Comparison of ENCODE assay signal across 10 cellular contexts in the genomic region with DNA sequence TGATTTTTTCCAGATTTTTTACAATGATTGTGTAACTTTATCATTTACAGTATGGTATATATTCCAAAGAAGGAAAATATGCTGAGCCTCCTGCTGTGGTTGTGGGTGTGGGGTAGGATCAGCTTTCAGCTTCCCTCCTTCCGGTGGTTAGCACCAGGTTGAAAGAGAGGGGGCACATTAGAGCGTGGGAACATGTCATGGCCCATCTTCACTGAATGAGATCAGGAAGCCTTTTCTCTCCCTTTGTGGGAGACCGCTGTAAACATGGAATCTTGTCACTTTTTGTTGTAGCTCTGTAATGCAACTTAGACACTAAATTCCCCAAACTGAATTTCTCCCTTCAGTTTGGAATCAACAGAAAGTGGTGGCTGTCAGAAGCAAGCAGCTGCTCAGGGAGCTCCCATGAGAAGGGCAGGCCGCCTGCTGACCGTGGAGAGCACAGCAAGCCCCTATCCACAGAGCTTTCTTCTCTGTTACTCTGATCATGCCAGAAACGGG.
DNase-seq lines count a peak whose midpoint lies in the region; ATAC-seq, FAIRE-seq and TF ChIP-seq lines count a peak whose summit lies in the region.
"Had no signal": no experiment of that assay in that cellular context is flagged by ENCODE, and none has a peak within 500 bp of the region (broad histone marks: within the 10 kb centered on the region; RNA-seq: fewer than 3 reads in every experiment).

No MANE protein-coding gene starts in this region.

- H3K9me3 Mint-ChIP-seq in natural killer cell (no peaks in the 10 kb centered on the region), astrocyte (ENCODE audit: unreplicated experiment) (no peaks in the 10 kb centered on the region)
- H3K9me3 Mint-ChIP-seq in natural killer cell treated with Interleukin-12 subunit alpha and Interleukin-12 subunit beta and Interleukin-15 and Interleukin-18, amount 100 ng/mL, for 72 hours: no peaks in the 10 kb centered on the region
- H3K9me3 Mint-ChIP-seq: memory B cell had no signal

- H3K4me1 Mint-ChIP-seq in natural killer cell: no peaks in the 10 kb centered on the region
- peaks cover 0 to 3% of the 10 kb centered on the region in 2 donors for H3K4me1 Mint-ChIP-seq in natural killer cell treated with Interleukin-12 subunit alpha and Interleukin-12 subunit beta and Interleukin-15 and Interleukin-18, amount 100 ng/mL, for 72 hours (ENCODE audit: low read depth in 2 of 2)
- H3K4me1 Mint-ChIP-seq in astrocyte (ENCODE audit: low read depth, unreplicated experiment): peaks cover 27% of the 10 kb centered on the region
- H3K4me1 Mint-ChIP-seq: memory B cell had no signal

- H3K4me2 ChIP-seq in astrocyte (ENCODE audit: low read length): peak overlapping the region; percentile 65

- H3K27ac ChIP-seq in astrocyte (ENCODE audit: low read depth, low read length) (peak overlapping the region; percentile 93), iPS-20b (ENCODE audit: low read length) (peak overlapping the region; percentile 87), gastroesophageal sphincter (peak overlapping the region in 2 of 4 donors; percentile 35 to 36)

- intact Hi-C loops in natural killer cell (cut with micrococcal nuclease): loop anchor here (10.0 kb wide), 1 partner anchor 473 kb away; no protein-coding TSS in a partner anchor

- TF ChIP-seq POLR2A in gastroesophageal sphincter (IDR thresholded peaks at IDR 0.05): no peak

- H3K36me3 Mint-ChIP-seq in natural killer cell (no peaks in the 10 kb centered on the region), astrocyte (ENCODE audit: low read depth, unreplicated experiment) (no peaks in the 10 kb centered on the region)
- no peaks in the 10 kb centered on the region for H3K36me3 Mint-ChIP-seq in natural killer cell treated with Interleukin-12 subunit alpha and Interleukin-12 subunit beta and Interleukin-15 and Interleukin-18, amount 100 ng/mL, for 72 hours

- no peak for FAIRE-seq in astrocyte (lab: Jason Lieb, UNC)
- FAIRE-seq in frontal cortex (lab: Jason Lieb, UNC): no peak

- H3K9me3 ChIP-seq in astrocyte (ENCODE audit: insufficient read depth, low read depth, low read length) (no peaks in the 10 kb centered on the region), iPS-20b (ENCODE audit: insufficient read depth, low read depth, low read length) (no peaks in the 10 kb centered on the region), gastroesophageal sphincter (no peaks in the 10 kb centered on the region)

- peak overlapping the region; percentile 74 for H3K9ac ChIP-seq in astrocyte (ENCODE audit: low read length)
- H3K9ac ChIP-seq in iPS-20b (ENCODE audit: low read depth, low read length): peak overlapping the region; percentile 65; the same call in 1 of the 2 replicates

- no peak for TF ChIP-seq EP300 in gastroesophageal sphincter (IDR thresholded peaks at IDR 0.05)

- ATAC-seq in natural killer cell (peak; percentile 46 to 62 (median 49)), HG02840 (IDR thresholded peaks at IDR 0.05; ENCODE audit: low FRiP score, unreplicated experiment) (no peak), gastroesophageal sphincter (no peak)
- ATAC-seq in natural killer cell treated with Interleukin-12 subunit alpha and Interleukin-12 subunit beta and Interleukin-15 and Interleukin-18, amount 100 ng/mL, for 72 hours: no peak

- no peaks in the 10 kb centered on the region for H3K27me3 ChIP-seq in astrocyte (ENCODE audit: insufficient read depth, low read length)
- no peaks in the 10 kb centered on the region for H3K27me3 ChIP-seq in iPS-20b (ENCODE audit: insufficient read depth, low read length)
- H3K27me3 ChIP-seq in gastroesophageal sphincter: no peaks in the 10 kb centered on the region

- no peaks in the 10 kb centered on the region for H4K20me1 ChIP-seq in astrocyte (ENCODE audit: insufficient read depth, low read length)

- H3K27ac Mint-ChIP-seq in natural killer cell: no peak overlapping the region
- H3K27ac Mint-ChIP-seq in natural killer cell treated with Interleukin-12 subunit alpha and Interleukin-12 subunit beta and Interleukin-15 and Interleukin-18, amount 100 ng/mL, for 72 hours: no peak overlapping the region
- no peak overlapping the region for H3K27ac Mint-ChIP-seq in astrocyte (ENCODE audit: unreplicated experiment)
- H3K27ac Mint-ChIP-seq: memory B cell had no signal

- H3K36me3 ChIP-seq in astrocyte (ENCODE audit: insufficient read depth, low read length) (no peaks in the 10 kb centered on the region), iPS-20b (ENCODE audit: insufficient read depth, low read depth, low read length) (peaks cover 8% of the 10 kb centered on the region), gastroesophageal sphincter (peaks cover 0 to 3% of the 10 kb centered on the region in 2 donors)

- 65% methylated on average over 2 to 3 of the region's 6 CpGs for WGBS in gastroesophageal sphincter (ENCODE audit: low coverage in 1 of 2), 2 donors

- H3K4me3 ChIP-seq in astrocyte (ENCODE audit: insufficient read depth, low read depth, low read length): no peak overlapping the region
- peak overlapping the region; percentile 15; the same call in 1 of the 2 replicates for H3K4me3 ChIP-seq in iPS-20b (ENCODE audit: low read length)
- no peak overlapping the region for H3K4me3 ChIP-seq in gastroesophageal sphincter

- H3K4me1 ChIP-seq in astrocyte (ENCODE audit: insufficient read depth, low read length) (peaks cover 38% of the 10 kb centered on the region), iPS-20b (ENCODE audit: insufficient read depth, low read length) (peaks cover 38% of the 10 kb centered on the region), gastroesophageal sphincter (peaks cover 0 to 10% (median 0%) of the 10 kb centered on the region in 3 donors)

- H2AFZ ChIP-seq in astrocyte (ENCODE audit: low read depth, low read length): no peak overlapping the region

- DNase-seq in natural killer cell: no peak
- DNase-seq in natural killer cell treated with Interleukin-12 subunit alpha and Interleukin-12 subunit beta and Interleukin-15 and Interleukin-18, amount 100 ng/mL, for 72 hours (ENCODE audit: low spot score): no peak
- peak; percentile 73 for DNase-seq in astrocyte (ENCODE audit: low read depth)
- DNase-seq in frontal cortex (ENCODE audit: low spot score in 2 of 2): no peak
- DNase-seq in activated CD4-positive, alpha-beta T cell treated with anti-CD3 and anti-CD28 coated beads for 4 hours: no peak
- DNase-seq: activated CD4-positive, CD25-positive, alpha-beta regulatory T cell treated with anti-CD3 and anti-CD28 coated beads, Interleukin-2, amount 50 U/mL, for 72 hours had no signal

- H3K79me2 ChIP-seq in astrocyte (ENCODE audit: insufficient read depth, low read length): no peaks in the 10 kb centered on the region

- H3K27me3 Mint-ChIP-seq in natural killer cell (ENCODE audit: low read depth in 2 of 2): no peaks in the 10 kb centered on the region
- H3K27me3 Mint-ChIP-seq in natural killer cell treated with Interleukin-12 subunit alpha and Interleukin-12 subunit beta and Interleukin-15 and Interleukin-18, amount 100 ng/mL, for 72 hours: no peaks in the 10 kb centered on the region
- H3K27me3 Mint-ChIP-seq in astrocyte (ENCODE audit: low read depth, unreplicated experiment): no peaks in the 10 kb centered on the region
- H3K27me3 Mint-ChIP-seq: memory B cell had no signal

- TF ChIP-seq CTCF in natural killer cell (IDR thresholded peaks at IDR 0.05): no peak
- peak; percentile 63 for TF ChIP-seq CTCF in astrocyte (IDR thresholded peaks at IDR 0.05; ENCODE audit: insufficient read depth, low read depth, low read length)
- peak in 1 of 4 experiments; percentile 13 for TF ChIP-seq CTCF in gastroesophageal sphincter (IDR thresholded peaks at IDR 0.05)

- H3K4me3 Mint-ChIP-seq in natural killer cell: no peak overlapping the region
- H3K4me3 Mint-ChIP-seq in natural killer cell treated with Interleukin-12 subunit alpha and Interleukin-12 subunit beta and Interleukin-15 and Interleukin-18, amount 100 ng/mL, for 72 hours: no peak overlapping the region
- no peak overlapping the region for H3K4me3 Mint-ChIP-seq in astrocyte (ENCODE audit: unreplicated experiment)
- H3K4me3 Mint-ChIP-seq: memory B cell had no signal

Comparison
In these comparisons a context has a peak if more than half of its experiments do, and no peak if none do; other contexts are left out.
1. ATAC-seq: peak in natural killer cell (3 of 3); none in natural killer cell treated with Interleukin-12 subunit alpha and Interleukin-12 subunit beta and Interleukin-15 and Interleukin-18, amount 100 ng/mL, for 72 hours (0 of 2), HG02840 (single experiment) and gastroesophageal sphincter (single experiment).